9 cellular contexts compared by ENCODE assay signal in genomic region chr1:116415699-116416533, GRCh38. TPM values are rescaled to one million over a fixed set of nuclear protein-coding genes. Genes with fewer than 3 reads are reported as not detected.
DNase-seq lines count a peak whose midpoint lies in the region; ATAC-seq, FAIRE-seq and TF ChIP-seq lines count a peak whose summit lies in the region.
"Had no signal": no experiment of that assay in that cellular context is flagged by ENCODE, and none has a peak within 500 bp of the region (broad histone marks: within the 10 kb centered on the region; RNA-seq: fewer than 3 reads in every experiment).

No MANE protein-coding gene starts in this region.

- H3K27me3 Mint-ChIP-seq in T-helper 17 cell, result no peaks in the 10 kb centered on the region

- H3K36me3 Mint-ChIP-seq in T-helper 17 cell (ENCODE audit: low read depth), result no peaks in the 10 kb centered on the region

- peaks cover 23% of the 10 kb centered on the region for H3K4me1 ChIP-seq in HUES48 (ENCODE audit: control insufficient read depth, insufficient read depth, low read length)
- H3K4me1 ChIP-seq in pancreas, result peaks cover 2 to 28% (median 21%) of the 10 kb centered on the region in 3 donors

- DNase-seq in T-helper 17 cell, result no peak
- DNase-seq in fibroblast of peridontal ligament (ENCODE audit: extremely low read depth), result peak; percentile 38
- peak in 2 of 6 donors; percentile 41 to 55 for DNase-seq in pancreas
- no peak for DNase-seq in NCI-H1930 (lab: John Stamatoyannopoulos, UW)
- no peak for DNase-seq in stimulated activated CD4-positive, alpha-beta T cell treated with anti-CD3 and anti-CD28 coated beads, Interleukin-4, amount 100 ng/mL, for 24 hours
- DNase-seq in NCI-H446 treated with DMSO at 0.1 percent for 48 hours (lab: John Stamatoyannopoulos, UW), result no peak
- DNase-seq in DMS53 treated with DMSO at 0.1 percent for 48 hours (lab: John Stamatoyannopoulos, UW; ENCODE audit: unreplicated experiment), result no peak

- H3K36me3 ChIP-seq in HUES48 (ENCODE audit: control insufficient read depth, insufficient read depth, low read length) (no peaks in the 10 kb centered on the region), pancreas (no peaks in the 10 kb centered on the region)

- H3K9me3 ChIP-seq in HUES48 (ENCODE audit: control insufficient read depth, insufficient read depth, low read length) (no peaks in the 10 kb centered on the region), T-helper 17 cell (ENCODE audit: control insufficient read depth, low read length, poor library complexity, severe bottlenecking) (no peaks in the 10 kb centered on the region), pancreas (no peaks in the 10 kb centered on the region)

- no peak for TF ChIP-seq CTCF in pancreas (IDR thresholded peaks at IDR 0.05)

- intact Hi-C loops in pancreas (cut with DNase I), result loop anchor here in 2 of 3 donors (10.0 kb wide), 1 partner anchor 59 kb away; no protein-coding TSS in a partner anchor

- WGBS in pancreas, 2 donors, result 22 to 23% methylated on average over 5 of the region's 5 CpGs

- H3K4me3 ChIP-seq in HUES48 (ENCODE audit: low read depth, low read length) (no peak overlapping the region), pancreas (no peak overlapping the region)

- FAIRE-seq in pancreas (lab: Jason Lieb, UNC), result no peak

- H3K27ac ChIP-seq in HUES48 (ENCODE audit: low read depth, low read length) (peak overlapping the region; percentile 52), pancreas (peak overlapping the region; percentile 36 to 59 (median 50))
- H3K27ac ChIP-seq: KMS-11 had no signal

- H3K4me3 Mint-ChIP-seq in T-helper 17 cell, result no peak overlapping the region

- H3K27me3 ChIP-seq in HUES48 (ENCODE audit: control insufficient read depth, insufficient read depth, low read length), result no peaks in the 10 kb centered on the region
- no peaks in the 10 kb centered on the region for H3K27me3 ChIP-seq in pancreas

- peak overlapping the region; percentile 44 for H3K27ac Mint-ChIP-seq in T-helper 17 cell

- no peak for ATAC-seq in T-helper 17 cell
- ATAC-seq in pancreas, result peak; percentile 4 to 48 (median 41)

- H3K4me1 Mint-ChIP-seq in T-helper 17 cell, result peaks cover 33% of the 10 kb centered on the region

- H3K9ac ChIP-seq in HUES48 (ENCODE audit: low read depth, low read length), result no peak overlapping the region
- H3K9ac ChIP-seq: KMS-11 had no signal

RNA-seq across cellular contexts. Expression of gene ATP1A1, which starts 42.9 kb away (rescaled TPM):
- total RNA-seq in T-helper 17 cell (100 to 1,000 TPM; 259 to 313 TPM), pancreas (100 to 1,000 TPM; 338 to 735 (median 584) TPM)
- 100 to 1,000 TPM; 226 to 459 TPM for polyA plus RNA-seq in pancreas
